In genomic region chr2:24382363-24383021, GRCh38 we compare ENCODE assay signal across 8 cellular contexts.
DNase-seq lines count a peak whose midpoint lies in the region; ATAC-seq lines count a peak whose summit lies in the region.

No MANE protein-coding gene starts in this region.

- no peak overlapping the region for H3K4me3 Mint-ChIP-seq in memory B cell

- DNase-seq in DMS153 treated with DMSO at 0.1 percent for 48 hours (lab: John Stamatoyannopoulos, UW; ENCODE audit: unreplicated experiment) (peak; percentile 48), NCI-H526 (lab: John Stamatoyannopoulos, UW) (peak; percentile 25 to 84), ecto neural progenitor cell (ENCODE audit: low spot score) (peak; percentile 62), memory B cell (ENCODE audit: low spot score in 2 of 2) (peak; percentile 44 to 61)
- DNase-seq in activated CD4-positive, alpha-beta T cell treated with anti-CD3 and anti-CD28 coated beads, Interleukin-2, amount 50 U/mL, for 1 hour, result peak; percentile 55
- peak; percentile 22 for DNase-seq in stimulated activated CD8-positive, alpha-beta memory T cell treated with anti-CD3 and anti-CD28 coated beads, Interleukin-4, amount 100 ng/mL, for 24 hours (ENCODE audit: low read depth)

- no peaks in the 10 kb centered on the region for H3K9me3 Mint-ChIP-seq in memory B cell

- H3K36me3 Mint-ChIP-seq in memory B cell, result no peaks in the 10 kb centered on the region

- ATAC-seq in HG03066 (IDR thresholded peaks at IDR 0.05; ENCODE audit: low read depth, unreplicated experiment) (peak; percentile 65), memory B cell (ENCODE audit: low read depth) (peak; percentile 86), GM18858 (IDR thresholded peaks at IDR 0.05; ENCODE audit: unreplicated experiment) (no peak)

- H3K4me1 Mint-ChIP-seq in memory B cell, result no peaks in the 10 kb centered on the region

- no peak overlapping the region for H3K27ac Mint-ChIP-seq in memory B cell

- no peaks in the 10 kb centered on the region for H3K27me3 Mint-ChIP-seq in memory B cell
